In genomic region chr11:43830928-43831440, GRCh38 we compare ENCODE assay signal across 8 cellular contexts. TPM values are rescaled to one million over a fixed set of nuclear protein-coding genes. Genes with fewer than 3 reads are reported as not detected.
DNase-seq lines count a peak whose midpoint lies in the region; ATAC-seq and TF ChIP-seq lines count a peak whose summit lies in the region.

No MANE protein-coding gene starts in this region.

- H2AK5ac ChIP-seq in neuronal stem cell (ENCODE audit: low read depth, low read length) = no peak overlapping the region

- no peak overlapping the region for H2BK120ac ChIP-seq in neuronal stem cell (ENCODE audit: low read depth, low read length)

- no peak overlapping the region for H2BK15ac ChIP-seq in neuronal stem cell (ENCODE audit: low read length)

- peak overlapping the region; percentile 3 for H2AFZ ChIP-seq in neuronal stem cell (ENCODE audit: low read length)

- no peak overlapping the region for H4K91ac ChIP-seq in neuronal stem cell (ENCODE audit: low read depth, low read length, poor library complexity)

- no peak overlapping the region for H3K23ac ChIP-seq in neuronal stem cell (ENCODE audit: low read depth, low read length, poor library complexity)

- no peak overlapping the region for H3K14ac ChIP-seq in neuronal stem cell (ENCODE audit: low read length)

- CTCF ChIA-PET in HEK293T (lab: Yijun Ruan, JAX) = interaction anchor here (0.6 kb wide), 1 partner anchor 263 kb away, joined by 3 read pairs; no protein-coding TSS in a partner anchor

- H3K4me3 ChIP-seq in neuronal stem cell (ENCODE audit: low read length in 2 of 2) = no peak overlapping the region
- H3K4me3 ChIP-seq in uterus = no peak overlapping the region

- intact Hi-C loops in uterus (cut with DNase I; ENCODE audit: low total_unique reads) = no loop called here

- no peak for TF ChIP-seq CTCF in uterus (IDR thresholded peaks at IDR 0.05)

- DNase-seq in activated gamma-delta T cell treated with Interleukin-2 at 50 U/mL for 16 hours = peak; percentile 3
- DNase-seq in activated gamma-delta T cell (lab: John Stamatoyannopoulos, UW) = no peak
- peak; percentile 100 for DNase-seq in SW480 (ENCODE audit: low spot score)
- peak; percentile 32 for DNase-seq in cerebellum (ENCODE audit: low spot score)
- DNase-seq in neuronal stem cell (ENCODE audit: low spot score) = peak; percentile 24
- peak; percentile 15 to 46 for DNase-seq in uterus
- no peak for DNase-seq in HEK293T (ENCODE audit: extremely low spot score)

- no peaks in the 10 kb centered on the region for H3K27me3 ChIP-seq in neuronal stem cell (ENCODE audit: control insufficient read depth in 3 of 3, insufficient read depth in 3 of 3, low read depth in 1 of 3, low read length in 3 of 3)
- H3K27me3 ChIP-seq in uterus = no peaks in the 10 kb centered on the region

- H3K4me2 ChIP-seq in neuronal stem cell (ENCODE audit: insufficient read depth, low read length, poor library complexity, severe bottlenecking) = no peak overlapping the region

- POLR2A ChIA-PET in HEK293T (lab: Yijun Ruan, JAX) = interaction anchor here (0.8 kb wide), 1 partner anchor 151 kb away, joined by 3 read pairs; no protein-coding TSS in a partner anchor

- H2BK12ac ChIP-seq in neuronal stem cell (ENCODE audit: low read length) = no peak overlapping the region

- no peak overlapping the region for H4K8ac ChIP-seq in neuronal stem cell (ENCODE audit: low read depth, low read length)

- H3K9ac ChIP-seq in neuronal stem cell (ENCODE audit: low read depth, low read length, poor library complexity) = no peak overlapping the region

- H3K36me3 ChIP-seq in neuronal stem cell (replicated peaks in 1 of 2; ENCODE audit: control insufficient read depth in 2 of 2, insufficient read depth in 2 of 2, low read length in 2 of 2) = peaks cover 0 to 18% of the 10 kb centered on the region in 2 donors
- no peaks in the 10 kb centered on the region for H3K36me3 ChIP-seq in uterus

- no peak for TF ChIP-seq POLR2A in uterus (IDR thresholded peaks at IDR 0.05)

- ATAC-seq in GM21390 (IDR thresholded peaks at IDR 0.05; ENCODE audit: unreplicated experiment) = no peak

- H3K4me1 ChIP-seq in neuronal stem cell (ENCODE audit: control insufficient read depth in 2 of 2, insufficient read depth in 1 of 2, low read depth in 1 of 2, low read length in 2 of 2) = peaks cover 8% of the 10 kb centered on the region in 2 donors
- H3K4me1 ChIP-seq in uterus = no peaks in the 10 kb centered on the region

- no peaks in the 10 kb centered on the region for H3K79me1 ChIP-seq in neuronal stem cell (ENCODE audit: low read depth, low read length)

- H3K9me3 ChIP-seq in neuronal stem cell (replicated peaks in 1 of 2; ENCODE audit: control insufficient read depth in 2 of 2, insufficient read depth in 1 of 2, low read depth in 1 of 2, low read length in 2 of 2) (no peaks in the 10 kb centered on the region), uterus (no peaks in the 10 kb centered on the region)

- H3K27ac ChIP-seq in neuronal stem cell (replicated peaks; ENCODE audit: low read length) (peak overlapping the region; percentile 58), uterus (peak overlapping the region; percentile 3 to 51)

- H3K4ac ChIP-seq in neuronal stem cell (ENCODE audit: low read length) = no peak overlapping the region

- no peak overlapping the region for H2BK5ac ChIP-seq in neuronal stem cell (ENCODE audit: low read length)

- H3K18ac ChIP-seq in neuronal stem cell (ENCODE audit: low read length) = no peak overlapping the region

- no CpG with 5 or more reads among the region's 5 CpGs for WGBS in neuronal stem cell (ENCODE audit: extremely low coverage in 2 of 2, insufficient read length in 2 of 2, insufficient replicate concordance in 1 of 2), 2 donors

TF ChIP-seq in HEK293T, 16 proteins besides CTCF, POLR2A, EP300 and RAD21:
- TF ChIP-seq PKNOX1 (IDR thresholded peaks at IDR 0.05) = no peak
- TF ChIP-seq BHLHE40 (IDR thresholded peaks at IDR 0.05; ENCODE audit: borderline replicate concordance) = no peak
- TF ChIP-seq ELF4 (IDR thresholded peaks at IDR 0.05) = no peak
- no peak for TF ChIP-seq FOXA1 (IDR thresholded peaks at IDR 0.05)
- TF ChIP-seq HDGF (IDR thresholded peaks at IDR 0.05; ENCODE audit: borderline replicate concordance) = no peak
- TF ChIP-seq SUZ12 (IDR thresholded peaks at IDR 0.05) = no peak
- TF ChIP-seq ARNT (IDR thresholded peaks at IDR 0.05) = no peak
- no peak for TF ChIP-seq TARDBP (IDR thresholded peaks at IDR 0.05)
- no peak for TF ChIP-seq SP1 (IDR thresholded peaks at IDR 0.05)
- no peak for TF ChIP-seq FOXM1 (IDR thresholded peaks at IDR 0.05; ENCODE audit: borderline replicate concordance)
- TF ChIP-seq LEF1 (IDR thresholded peaks at IDR 0.05; ENCODE audit: borderline replicate concordance) = no peak
- TF ChIP-seq ZNF384 (IDR thresholded peaks at IDR 0.05) = no peak
- TF ChIP-seq FOXK2 (IDR thresholded peaks at IDR 0.05) = no peak

RNA-seq across cellular contexts. Expression of gene ALKBH3, which starts 49.6 kb away (rescaled TPM):
- total RNA-seq in cerebellum = 30.8 TPM
- polyA plus RNA-seq in neuronal stem cell (2013, experiment 1 of 2) = 15.5 TPM
- 14.1 TPM for polyA plus RNA-seq in neuronal stem cell (2013, experiment 2 of 2)
- 10 to 100 TPM; 39.6 to 75.3 (median 55.7) TPM for total RNA-seq in uterus

Comparison
In these comparisons a context has a peak if more than half of its experiments do, and no peak if none do; other contexts are left out.
1. DNase-seq: peak in activated gamma-delta T cell treated with Interleukin-2 at 50 U/mL for 16 hours (single experiment), SW480 (single experiment), cerebellum (single experiment), neuronal stem cell (single experiment) and uterus (2 of 2); none in activated gamma-delta T cell (single experiment) and HEK293T (single experiment).